ENCODE assay signal across 1 cellular context in genomic region chr11:68457898-68458249, GRCh38.
TF ChIP-seq lines count a peak whose summit lies in the region.

No MANE protein-coding gene starts in this region.

TF ChIP-seq in HepG2, 621 proteins besides CTCF, POLR2A, EP300 and RAD21 (continues in another document):
- TF ChIP-seq ZNF747 (CRISPR knock-in tag; IDR thresholded peaks at IDR 0.05; ENCODE audit: borderline replicate concordance): 0 out of 2 replicates have a peak, but pooled peaks have one; percentile 70
- TF ChIP-seq PRMT3 (CRISPR knock-in tag; IDR thresholded peaks at IDR 0.05; ENCODE audit: borderline replicate concordance, low read depth): no peak
- TF ChIP-seq ELF1 (CRISPR knock-in tag; IDR thresholded peaks at IDR 0.05): peak; percentile 35; the same call in 1 of the 2 replicates
- TF ChIP-seq ZBTB10 (CRISPR knock-in tag; IDR thresholded peaks at IDR 0.05; ENCODE audit: borderline replicate concordance): no peak
- TF ChIP-seq MAZ (IDR thresholded peaks at IDR 0.05; ENCODE audit: borderline replicate concordance, low read depth, low read length): no peak
- TF ChIP-seq MAZ (CRISPR knock-in tag; IDR thresholded peaks at IDR 0.05; ENCODE audit: low read depth): peak; percentile 62; the same call in 1 of the 2 replicates
- no peak for TF ChIP-seq ZMAT3 (CRISPR knock-in tag; conservative IDR thresholded peaks at IDR 0.05)
- no peak for TF ChIP-seq NFE2 (CRISPR knock-in tag; IDR thresholded peaks at IDR 0.05)
- no peak for TF ChIP-seq IKZF5 (CRISPR knock-in tag; IDR thresholded peaks at IDR 0.05)
- TF ChIP-seq NCOR1 (IDR thresholded peaks at IDR 0.05; ENCODE audit: borderline replicate concordance, low read length): no peak
- no peak for TF ChIP-seq RBFOX2 (IDR thresholded peaks at IDR 0.05; ENCODE audit: low read depth, low read length)
- TF ChIP-seq ZNF557 (CRISPR knock-in tag; IDR thresholded peaks at IDR 0.05): no peak
- TF ChIP-seq ZNF451 (CRISPR knock-in tag; IDR thresholded peaks at IDR 0.05): 0 out of 2 replicates have a peak, but pooled peaks have one; percentile 45
- TF ChIP-seq ZNF772 (CRISPR knock-in tag; IDR thresholded peaks at IDR 0.05): 0 out of 2 replicates have a peak, but pooled peaks have one; percentile 49
- TF ChIP-seq RCOR2 (CRISPR knock-in tag; IDR thresholded peaks at IDR 0.05): no peak
- TF ChIP-seq GABPB1 (CRISPR knock-in tag; IDR thresholded peaks at IDR 0.05): 0 out of 2 replicates have a peak, but pooled peaks have one; percentile 47
- no peak for TF ChIP-seq TERF1 (CRISPR knock-in tag; IDR thresholded peaks at IDR 0.05)
- no peak for TF ChIP-seq ELF3 (CRISPR knock-in tag; IDR thresholded peaks at IDR 0.05)
- no peak for TF ChIP-seq RFX3 (CRISPR knock-in tag; IDR thresholded peaks at IDR 0.05)
- no peak for TF ChIP-seq SMC3 (IDR thresholded peaks at IDR 0.05; ENCODE audit: low read length)
- no peak for TF ChIP-seq GZF1 (CRISPR knock-in tag; IDR thresholded peaks at IDR 0.05)
- no peak for TF ChIP-seq RFXAP (CRISPR knock-in tag; IDR thresholded peaks at IDR 0.05; ENCODE audit: borderline replicate concordance)
- no peak for TF ChIP-seq MEF2D (CRISPR knock-in tag; IDR thresholded peaks at IDR 0.05)
- TF ChIP-seq U2AF2 (IDR thresholded peaks at IDR 0.05; ENCODE audit: low read depth, low read length): no peak
- no peak for TF ChIP-seq ZNF691 (CRISPR knock-in tag; IDR thresholded peaks at IDR 0.05; ENCODE audit: borderline replicate concordance, low read depth)
- TF ChIP-seq ZMYM4 (CRISPR knock-in tag; IDR thresholded peaks at IDR 0.05): no peak
- no peak for TF ChIP-seq ZNF746 (CRISPR knock-in tag; IDR thresholded peaks at IDR 0.05)
- TF ChIP-seq JUND (CRISPR knock-in tag; IDR thresholded peaks at IDR 0.05): no peak
- no peak for TF ChIP-seq NCOA5 (CRISPR knock-in tag; IDR thresholded peaks at IDR 0.05)
- no peak for TF ChIP-seq TBL1XR1 (IDR thresholded peaks at IDR 0.05; ENCODE audit: borderline replicate concordance, low read length, partially characterized antibody)
- TF ChIP-seq ZBTB44 (CRISPR knock-in tag; IDR thresholded peaks at IDR 0.05): no peak
- no peak for TF ChIP-seq CBX1 (IDR thresholded peaks at IDR 0.05; ENCODE audit: low read depth)
- TF ChIP-seq ZNF232 (CRISPR knock-in tag; IDR thresholded peaks at IDR 0.05; ENCODE audit: borderline replicate concordance): no peak
- TF ChIP-seq MBD4 (IDR thresholded peaks at IDR 0.05; ENCODE audit: borderline replicate concordance, low read length): no peak
- no peak for TF ChIP-seq ZNF629 (CRISPR knock-in tag; conservative IDR thresholded peaks at IDR 0.05)
- no peak for TF ChIP-seq SP4 (CRISPR knock-in tag; IDR thresholded peaks at IDR 0.05)
- TF ChIP-seq ZMYM3 (CRISPR knock-in tag; IDR thresholded peaks at IDR 0.05): no peak
- TF ChIP-seq BCL3 (CRISPR knock-in tag; IDR thresholded peaks at IDR 0.05): no peak
- TF ChIP-seq ZNF441 (CRISPR knock-in tag; IDR thresholded peaks at IDR 0.05; ENCODE audit: borderline replicate concordance): no peak
- TF ChIP-seq ZNF276 (CRISPR knock-in tag; IDR thresholded peaks at IDR 0.05; ENCODE audit: low read depth): no peak
- no peak for TF ChIP-seq ZNF382 (CRISPR knock-in tag; IDR thresholded peaks at IDR 0.05; ENCODE audit: borderline replicate concordance)
- no peak for TF ChIP-seq ATF7-NPFF (CRISPR knock-in tag; IDR thresholded peaks at IDR 0.05; ENCODE audit: low read depth)
- TF ChIP-seq TRAFD1 (CRISPR knock-in tag; IDR thresholded peaks at IDR 0.05; ENCODE audit: borderline replicate concordance): no peak
- TF ChIP-seq JUN (CRISPR knock-in tag; IDR thresholded peaks at IDR 0.05): no peak
- TF ChIP-seq ZNF20 (CRISPR knock-in tag; IDR thresholded peaks at IDR 0.05): no peak
- no peak for TF ChIP-seq AFF4 (CRISPR knock-in tag; IDR thresholded peaks at IDR 0.05)
- no peak for TF ChIP-seq HNRNPUL1 (IDR thresholded peaks at IDR 0.05; ENCODE audit: low read depth, low read length)
- no peak for TF ChIP-seq SNRNP70 (IDR thresholded peaks at IDR 0.05; ENCODE audit: low read depth, low read length)
- peak; percentile 72; the same call in 1 of the 2 replicates for TF ChIP-seq ZNF788 (CRISPR knock-in tag; IDR thresholded peaks at IDR 0.05; ENCODE audit: borderline replicate concordance)
- no peak for TF ChIP-seq ZFP90 (CRISPR knock-in tag; IDR thresholded peaks at IDR 0.05; ENCODE audit: borderline replicate concordance)
- peak; percentile 77; the same call in 1 of the 2 replicates for TF ChIP-seq NRL (CRISPR knock-in tag; IDR thresholded peaks at IDR 0.05; ENCODE audit: borderline replicate concordance)
